9 cellular contexts compared by ENCODE assay signal in the genomic region with DNA sequence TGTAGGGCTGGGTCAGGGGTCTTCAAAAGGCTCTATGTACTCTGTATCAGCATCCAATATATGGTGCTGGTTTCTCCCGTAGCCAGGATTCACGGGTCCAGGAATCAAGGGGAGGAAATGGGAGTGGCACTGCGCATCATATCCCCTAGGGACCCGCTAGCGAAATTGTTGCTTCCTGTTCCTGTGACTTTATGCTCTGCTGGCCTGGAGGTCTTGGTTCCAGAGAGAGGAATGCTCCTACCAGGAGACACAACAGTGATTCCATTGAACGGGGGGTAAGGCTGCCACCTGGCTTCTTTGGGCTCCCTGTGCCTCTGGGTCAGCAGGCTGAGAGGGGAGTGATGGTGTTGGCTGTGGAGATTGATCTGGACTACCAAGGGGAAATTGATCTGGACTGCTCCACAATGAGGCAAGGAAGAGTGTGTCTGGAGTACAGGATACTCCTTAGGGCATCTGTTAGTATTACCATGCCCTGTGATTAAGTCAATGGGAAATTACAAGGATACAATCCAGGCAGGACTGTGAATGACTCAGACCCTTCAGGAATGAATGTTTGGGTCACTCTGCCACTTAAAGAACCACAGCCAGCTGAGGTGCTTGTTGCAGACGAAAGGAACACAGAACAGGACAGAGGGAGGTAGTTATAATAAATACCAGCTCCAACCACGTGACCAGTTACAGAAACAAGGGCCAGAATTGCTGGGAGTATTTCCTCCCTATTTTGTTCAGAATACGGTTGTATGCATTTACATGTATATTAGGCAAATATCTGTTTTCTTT. TPM values are rescaled to one million over a fixed set of nuclear protein-coding genes. Genes with fewer than 3 reads are reported as not detected.
DNase-seq lines count a peak whose midpoint lies in the region; ATAC-seq, FAIRE-seq and TF ChIP-seq lines count a peak whose summit lies in the region.
"Had no signal": no experiment of that assay in that cellular context is flagged by ENCODE, and none has a peak within 500 bp of the region (broad histone marks: within the 10 kb centered on the region; RNA-seq: fewer than 3 reads in every experiment).

No MANE protein-coding gene starts in this region.

- intact Hi-C loops in MCF 10A (cut with micrococcal nuclease) = no loop called here
- intact Hi-C loops in left lung (cut with DNase I) = no loop called here

- WGBS in A549 (ENCODE audit: missing lambda C conversion rate) = 7% methylated on average over 7 of the region's 9 CpGs

- no peaks in the 10 kb centered on the region for H3K9me3 Mint-ChIP-seq in IgD-negative memory B cell
- no peaks in the 10 kb centered on the region for H3K9me3 Mint-ChIP-seq in MCF 10A (ENCODE audit: unreplicated experiment)
- no peaks in the 10 kb centered on the region for H3K9me3 Mint-ChIP-seq in activated naive CD4-positive, alpha-beta T cell treated with anti-CD3 and anti-CD28 coated beads, Interleukin-2, amount 50 U/mL, for 72 hours
- H3K9me3 Mint-ChIP-seq: CD8-positive, alpha-beta memory T cell had no signal

- H3K27me3 ChIP-seq in left lung = no peaks in the 10 kb centered on the region

- no peak for TF ChIP-seq EP300 in A549 (IDR thresholded peaks at IDR 0.05)

- H3K9me3 ChIP-seq in A549 (no peaks in the 10 kb centered on the region), left lung (no peaks in the 10 kb centered on the region)

- CTCF ChIA-PET in A549 (lab: Yijun Ruan, JAX) (interaction anchor here (2.2 kb wide), 1 partner anchor 22 kb away, joined by 5 read pairs; no protein-coding TSS in a partner anchor), MCF 10A (lab: Yijun Ruan, JAX) (interaction anchor here (0.6 to 1.5 kb wide), 2 partner anchors 191 to 272 kb away, joined by 3 to 4 read pairs; no protein-coding TSS in a partner anchor)

- H3K27ac Mint-ChIP-seq in IgD-negative memory B cell (peak overlapping the region in 1 of 3 donors; percentile 59), MCF 10A (ENCODE audit: low read depth, unreplicated experiment) (peak overlapping the region; percentile 86)
- H3K27ac Mint-ChIP-seq in activated naive CD4-positive, alpha-beta T cell treated with anti-CD3 and anti-CD28 coated beads, Interleukin-2, amount 50 U/mL, for 72 hours = no peak overlapping the region
- H3K27ac Mint-ChIP-seq: CD8-positive, alpha-beta memory T cell had no signal

- no peak for FAIRE-seq in A549 (lab: Jason Lieb, UNC)

- H3K4me2 ChIP-seq in A549 = peak overlapping the region; percentile 83

- H3K4me1 Mint-ChIP-seq in IgD-negative memory B cell (peaks cover 11 to 36% (median 26%) of the 10 kb centered on the region in 3 donors), MCF 10A (ENCODE audit: insufficient read depth, unreplicated experiment) (peaks cover 45% of the 10 kb centered on the region)

- H3K4me3 Mint-ChIP-seq in IgD-negative memory B cell (peak overlapping the region in 3 of 4 donors; percentile 25 to 61 (median 42)), MCF 10A (ENCODE audit: unreplicated experiment) (peak overlapping the region; percentile 7)
- H3K4me3 Mint-ChIP-seq: CD8-positive, alpha-beta memory T cell had no signal

- peaks cover 0 to 4% of the 10 kb centered on the region in 2 donors for H3K36me3 ChIP-seq in left lung

- no peak for TF ChIP-seq POLR2A in A549 (IDR thresholded peaks at IDR 0.05; ENCODE audit: low read length)

- no TSS peak for BruUV-seq in MCF 10A (replicated peaks; lab: Mats Ljungman, UMichigan)

- ATAC-seq in A549 = peak; percentile 80 to 82
- ATAC-seq in left lung = peak; percentile 82
- no peak for ATAC-seq in activated naive CD4-positive, alpha-beta T cell treated with anti-CD3 and anti-CD28 coated beads, Interleukin-2, amount 50 U/mL, for 72 hours
- no peak for ATAC-seq in GM18517 (IDR thresholded peaks at IDR 0.05; ENCODE audit: unreplicated experiment)
- no peak for ATAC-seq in GM19467 (IDR thresholded peaks at IDR 0.05; ENCODE audit: unreplicated experiment)

- DNase-seq in A549 (ENCODE audit: low read depth in 1 of 2, low spot score in 1 of 2) = peak in 1 of 2 experiments; percentile 79
- peak; percentile 92 for DNase-seq in MCF 10A (ENCODE audit: unreplicated experiment)
- DNase-seq in left lung = no peak
- DNase-seq in activated effector memory CD4-positive, alpha-beta T cell treated with anti-CD3 and anti-CD28 coated beads, Interleukin-2, amount 50 U/mL, for 16 hours = no peak
- DNase-seq in activated naive CD4-positive, alpha-beta T cell treated with anti-CD3 and anti-CD28 coated beads, Interleukin-2, amount 50 U/mL, for 72 hours (ENCODE audit: low spot score in 2 of 2) = no peak
- DNase-seq: CD8-positive, alpha-beta memory T cell had no signal

- H3K27me3 Mint-ChIP-seq in IgD-negative memory B cell (peaks cover 2% of the 10 kb centered on the region), MCF 10A (ENCODE audit: insufficient read depth, unreplicated experiment) (no peaks in the 10 kb centered on the region)
- H3K27me3 Mint-ChIP-seq: CD8-positive, alpha-beta memory T cell had no signal

- peak overlapping the region; percentile 23 for H3K4me3 ChIP-seq in A549
- no peak overlapping the region for H3K4me3 ChIP-seq in left lung

- TF ChIP-seq CTCF in A549 (IDR thresholded peaks at IDR 0.05) (no peak), MCF 10A (IDR thresholded peaks at IDR 0.05; ENCODE audit: unreplicated experiment) (no peak), left lung (IDR thresholded peaks at IDR 0.05) (no peak)

- POLR2A ChIA-PET in A549 (lab: Yijun Ruan, JAX) (no interaction called here), MCF 10A (lab: Yijun Ruan, JAX) (interaction anchor here (0.5 to 1.9 kb wide), 5 partner anchors 12 to 329 kb away, joined by 3 to 7 read pairs (median 3); no protein-coding TSS in a partner anchor)

- H3K36me3 Mint-ChIP-seq in IgD-negative memory B cell (peaks cover 6% of the 10 kb centered on the region), MCF 10A (ENCODE audit: insufficient read depth, unreplicated experiment) (peaks cover 5% of the 10 kb centered on the region)
- peaks cover 0 to 10% of the 10 kb centered on the region in 2 donors for H3K36me3 Mint-ChIP-seq in activated naive CD4-positive, alpha-beta T cell treated with anti-CD3 and anti-CD28 coated beads, Interleukin-2, amount 50 U/mL, for 72 hours

- H3K4me1 ChIP-seq in A549 = peaks cover 78% of the 10 kb centered on the region
- H3K4me1 ChIP-seq in left lung = peaks cover 25 to 52% of the 10 kb centered on the region in 2 donors

- no peak for TF ChIP-seq RAD21 in A549 (conservative IDR thresholded peaks at IDR 0.05 in 1 of 2, IDR thresholded peaks at IDR 0.05 in 1 of 2)

- peak overlapping the region; percentile 94 to 98 for H3K27ac ChIP-seq in A549
- H3K27ac ChIP-seq in left lung = peak overlapping the region; percentile 69 to 79

TF ChIP-seq in A549, 52 proteins besides CTCF, POLR2A, EP300 and RAD21 (continues in another document):
- TF ChIP-seq BHLHE40 (IDR thresholded peaks at IDR 0.05; ENCODE audit: low read depth, low read length) (no peak), JUNB (IDR thresholded peaks at IDR 0.05) (0 out of 2 replicates have a peak, but pooled peaks have one; percentile 24), JUN (IDR thresholded peaks at IDR 0.05) (no peak), RFX5 (IDR thresholded peaks at IDR 0.05) (no peak), NR3C1 (IDR thresholded peaks at IDR 0.05) (no peak), EHF (CRISPR knock-in tag; IDR thresholded peaks at IDR 0.05) (no peak), FOSL2 (IDR thresholded peaks at IDR 0.05) (no peak; the same call in 1 of the 2 replicates), FOSL2 (CRISPR knock-in tag; IDR thresholded peaks at IDR 0.05) (peak; percentile 78), SMC3 (IDR thresholded peaks at IDR 0.05) (no peak), CBX2 (IDR thresholded peaks at IDR 0.05; ENCODE audit: borderline replicate concordance, low read depth) (no peak), KDM5A (IDR thresholded peaks at IDR 0.05) (no peak), HOXA7 (CRISPR knock-in tag; IDR thresholded peaks at IDR 0.05) (no peak)
- TF ChIP-seq, protein P1, sequence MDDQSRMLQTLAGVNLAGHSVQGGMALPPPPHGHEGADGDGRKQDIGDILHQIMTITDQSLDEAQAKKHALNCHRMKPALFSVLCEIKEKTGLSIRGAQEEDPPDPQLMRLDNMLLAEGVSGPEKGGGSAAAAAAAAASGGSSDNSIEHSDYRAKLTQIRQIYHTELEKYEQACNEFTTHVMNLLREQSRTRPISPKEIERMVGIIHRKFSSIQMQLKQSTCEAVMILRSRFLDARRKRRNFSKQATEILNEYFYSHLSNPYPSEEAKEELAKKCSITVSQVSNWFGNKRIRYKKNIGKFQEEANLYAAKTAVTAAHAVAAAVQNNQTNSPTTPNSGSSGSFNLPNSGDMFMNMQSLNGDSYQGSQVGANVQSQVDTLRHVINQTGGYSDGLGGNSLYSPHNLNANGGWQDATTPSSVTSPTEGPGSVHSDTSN (IDR thresholded peaks at IDR 0.05) = no peak
- TF ChIP-seq, protein P2, sequence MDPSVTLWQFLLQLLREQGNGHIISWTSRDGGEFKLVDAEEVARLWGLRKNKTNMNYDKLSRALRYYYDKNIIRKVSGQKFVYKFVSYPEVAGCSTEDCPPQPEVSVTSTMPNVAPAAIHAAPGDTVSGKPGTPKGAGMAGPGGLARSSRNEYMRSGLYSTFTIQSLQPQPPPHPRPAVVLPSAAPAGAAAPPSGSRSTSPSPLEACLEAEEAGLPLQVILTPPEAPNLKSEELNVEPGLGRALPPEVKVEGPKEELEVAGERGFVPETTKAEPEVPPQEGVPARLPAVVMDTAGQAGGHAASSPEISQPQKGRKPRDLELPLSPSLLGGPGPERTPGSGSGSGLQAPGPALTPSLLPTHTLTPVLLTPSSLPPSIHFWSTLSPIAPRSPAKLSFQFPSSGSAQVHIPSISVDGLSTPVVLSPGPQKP (IDR thresholded peaks at IDR 0.05; ENCODE audit: low read depth, low read length) = no peak

RNA-seq across cellular contexts. Expression of a gene that starts 10.2 kb away (rescaled TPM):
- polyA plus RNA-seq in A549 (2011; rRNA removed) = 19.4 and 23.7 TPM in 2 replicates
- polyA plus RNA-seq in A549 (2012; cell fraction: cytosol; rRNA removed) = 20.5 and 26.4 TPM in 2 replicates
- polyA plus RNA-seq in A549 (2012; cell fraction: nucleus; rRNA removed) = 21.7 and 23.4 TPM in 2 replicates
- 16.9 to 25.3 TPM (median 22.3 TPM) in 3 replicates for polyA plus RNA-seq in A549 (2017; fragmentation: RNase III; extraction: RNeasy Plus Mini Kit Qiagen cat#74134 plus additional on column Dnase treatment)
- 39.6 and 39.8 TPM in 2 replicates for polyA minus RNA-seq in A549 (2011; rRNA and poly(A)+ RNA removed)
- polyA plus RNA-seq in IgD-negative memory B cell = 1.8 TPM
- 8.2 and 16.2 TPM in 2 replicates for total RNA-seq in MCF 10A (2022)
- 10 to 100 TPM; 24.7 to 39.4 TPM for total RNA-seq in left lung
- 10 to 100 TPM in 1 of 2 donors, 1 to 10 TPM in 1; 3.8 to 12.6 TPM for total RNA-seq in activated naive CD4-positive, alpha-beta T cell treated with anti-CD3 and anti-CD28 coated beads, Interleukin-2, amount 50 U/mL, for 72 hours

Comparison
In these comparisons a context has a peak if more than half of its experiments do, and no peak if none do; other contexts are left out.
1. ATAC-seq: peak in A549 (2 of 2) and left lung (single experiment); none in activated naive CD4-positive, alpha-beta T cell treated with anti-CD3 and anti-CD28 coated beads, Interleukin-2, amount 50 U/mL, for 72 hours (0 of 2), GM18517 (single experiment) and GM19467 (single experiment).